In genomic region chr18:56389190-56389589, GRCh38 we compare ENCODE assay signal across 18 cellular contexts.
DNase-seq lines count a peak whose midpoint lies in the region; ATAC-seq, FAIRE-seq and TF ChIP-seq lines count a peak whose summit lies in the region.
"Had no signal": no experiment of that assay in that cellular context is flagged by ENCODE, and none has a peak within 500 bp of the region (broad histone marks: within the 10 kb centered on the region; RNA-seq: fewer than 3 reads in every experiment).

No MANE protein-coding gene starts in this region.

- no peaks in the 10 kb centered on the region for H3K27me3 Mint-ChIP-seq in neural progenitor cell (ENCODE audit: insufficient read depth, low read depth)
- H3K27me3 Mint-ChIP-seq: B cell; CD4-positive, CD25-positive, alpha-beta regulatory T cell had no signal

- no peaks in the 10 kb centered on the region for H3K79me2 ChIP-seq in H1 (ENCODE audit: control insufficient read depth in 1 of 2, insufficient read depth in 2 of 2, low read length in 2 of 2)
- H3K79me2 ChIP-seq in neural progenitor cell (ENCODE audit: low read depth) = no peaks in the 10 kb centered on the region

- no peak overlapping the region for H2BK12ac ChIP-seq in H1 (ENCODE audit: low read depth, low read length)

- H3K23ac ChIP-seq in H1 (ENCODE audit: insufficient read length) = no peak overlapping the region

- H4K8ac ChIP-seq in H1 (ENCODE audit: extremely low read depth, insufficient read depth, low read length) = no peak overlapping the region

- no peak overlapping the region for H2BK20ac ChIP-seq in H1 (ENCODE audit: low read length)

- no peaks in the 10 kb centered on the region for H3K36me3 Mint-ChIP-seq in neural progenitor cell
- H3K36me3 Mint-ChIP-seq: CD4-positive, CD25-positive, alpha-beta regulatory T cell had no signal

- no peak overlapping the region for H3K18ac ChIP-seq in H1 (ENCODE audit: extremely low read depth, low read length)

- H3K9ac ChIP-seq in H1 (replicated peaks in 1 of 4; ENCODE audit: extremely low read depth in 1 of 4, low read depth in 3 of 4, low read length in 3 of 4) (no peak overlapping the region), neural progenitor cell (no peak overlapping the region)

- POLR2A ChIA-PET in H1 (lab: Charles Lee; ENCODE audit: partially characterized antibody) = no interaction called here

- CTCF ChIA-PET in H1 (lab: Charles Lee; ENCODE audit: partially characterized antibody) = no interaction called here

- no peak overlapping the region for H4K5ac ChIP-seq in H1 (ENCODE audit: insufficient read length, low read depth, low read length)

- H2AK5ac ChIP-seq in H1 (ENCODE audit: low read depth, low read length) = no peak overlapping the region

- no peak for TF ChIP-seq POLR2A in H1 (IDR thresholded peaks at IDR 0.05; ENCODE audit: control extremely low read depth in 1 of 2, low read depth in 2 of 2, low read length in 2 of 2)

- H3K4me1 ChIP-seq in H1 (replicated peaks in 1 of 4; ENCODE audit: control insufficient read depth in 3 of 4, insufficient read depth in 4 of 4, low read length in 3 of 4) = no peaks in the 10 kb centered on the region
- H3K4me1 ChIP-seq in neural progenitor cell = no peaks in the 10 kb centered on the region
- H3K4me1 ChIP-seq: Caco-2 had no signal

- ATAC-seq in HG03442 (IDR thresholded peaks at IDR 0.05; ENCODE audit: unreplicated experiment) = no peak
- ATAC-seq in stimulated activated naive CD8-positive, alpha-beta T cell treated with anti-CD3 and anti-CD28 coated beads, Interleukin-15, Interleukin-2, amounts not matched to agents 100 U/mL and 50 U/mL, for 24 hours = no peak

- peak in 2 of 3 experiments; percentile 7 to 9; a peak in 2 of 4 replicates for TF ChIP-seq CTCF in H1 (IDR thresholded peaks at IDR 0.05; ENCODE audit: control extremely low read depth in 1 of 3, insufficient read depth in 1 of 3, low read depth in 1 of 3, low read length in 3 of 3)
- peak; percentile 17 for TF ChIP-seq CTCF in neural progenitor cell (IDR thresholded peaks at IDR 0.05)

- no peak overlapping the region for H3K4me3 Mint-ChIP-seq in neural progenitor cell
- H3K4me3 Mint-ChIP-seq: B cell; CD4-positive, CD25-positive, alpha-beta regulatory T cell had no signal

- H2AFZ ChIP-seq in H1 (ENCODE audit: low read length) = peak overlapping the region; percentile 21; the same call in 1 of the 2 replicates
- H2AFZ ChIP-seq in neural progenitor cell (replicated peaks) = no peak overlapping the region

- H3K27ac Mint-ChIP-seq in neural progenitor cell = no peak overlapping the region
- H3K27ac Mint-ChIP-seq: B cell had no signal

- H4K20me1 ChIP-seq in H1 (replicated peaks in 1 of 2; ENCODE audit: control insufficient read depth in 1 of 2, insufficient read depth in 2 of 2, low read length in 2 of 2) (no peaks in the 10 kb centered on the region), neural progenitor cell (ENCODE audit: low read depth) (no peaks in the 10 kb centered on the region)

- no peak overlapping the region for H2BK5ac ChIP-seq in H1 (ENCODE audit: low read depth, low read length)

- H3K4me3 ChIP-seq in H1 (ENCODE audit: extremely low read depth in 1 of 4, insufficient read depth in 2 of 4, low read depth in 3 of 4, low read length in 4 of 4) = no peak overlapping the region
- no peak overlapping the region for H3K4me3 ChIP-seq in neural progenitor cell

- H3K4ac ChIP-seq in H1 (replicated peaks; ENCODE audit: insufficient read length, low read depth, low read length) = no peak overlapping the region

- no peak overlapping the region for H4K91ac ChIP-seq in H1 (replicated peaks; ENCODE audit: insufficient read length, low read length)

- peak; percentile 29 to 47; a peak in 3 of 4 replicates for TF ChIP-seq RAD21 in H1 (IDR thresholded peaks at IDR 0.05 in 1 of 2, conservative IDR thresholded peaks at IDR 0.05 in 1 of 2; ENCODE audit: low read depth in 2 of 2, low read length in 2 of 2)

- H3K36me3 ChIP-seq in H1 (ENCODE audit: control insufficient read depth in 2 of 4, insufficient read depth in 4 of 4, low read length in 3 of 4) = no peaks in the 10 kb centered on the region
- H3K36me3 ChIP-seq in neural progenitor cell = no peaks in the 10 kb centered on the region

- H2BK15ac ChIP-seq in H1 (ENCODE audit: low read length) = no peak overlapping the region

- no peak overlapping the region for H3K4me2 ChIP-seq in H1 (ENCODE audit: insufficient read depth in 1 of 2, low read depth in 2 of 2, low read length in 2 of 2)
- no peak overlapping the region for H3K4me2 ChIP-seq in neural progenitor cell

- DNase-seq in Ammon's horn (ENCODE audit: low spot score) (peak; percentile 35), NCI-H446 treated with DMSO at 0.1 percent for 48 hours (lab: John Stamatoyannopoulos, UW) (peak; percentile 41), H1 (ENCODE audit: low read depth in 1 of 2, low spot score in 2 of 2) (no peak), neural progenitor cell (ENCODE audit: low spot score) (peak; percentile 6), NCI-H1694 (lab: John Stamatoyannopoulos, UW) (no peak)
- DNase-seq in stimulated activated CD4-positive, alpha-beta T cell treated with anti-CD3 and anti-CD28 coated beads, Interleukin-4, amount 100 ng/mL, for 1 hour = no peak
- DNase-seq in stimulated activated naive CD8-positive, alpha-beta T cell treated with anti-CD3 and anti-CD28 coated beads, Interleukin-15, Interleukin-2, amounts not matched to agents 100 U/mL and 50 U/mL, for 24 hours = no peak
- DNase-seq: Caco-2; CD4-positive, CD25-positive, alpha-beta regulatory T cell; DMS153; GOT3; NCI-H1048; NCI-H146; NCI-H524; RPMI8226; SIG-M5 had no signal

- H3K9me3 ChIP-seq in H1 (ENCODE audit: insufficient read depth in 2 of 2, low read depth in 1 of 2, low read length in 1 of 2) (no peaks in the 10 kb centered on the region), neural progenitor cell (ENCODE audit: low read depth) (no peaks in the 10 kb centered on the region)
- H3K9me3 ChIP-seq: Caco-2 had no signal

- H3K9me3 Mint-ChIP-seq in neural progenitor cell = no peaks in the 10 kb centered on the region

- H3K14ac ChIP-seq in H1 (ENCODE audit: insufficient read length) = no peak overlapping the region

- no peak for FAIRE-seq in H1 (lab: Jason Lieb, UNC)

- no peaks in the 10 kb centered on the region for H3K27me3 ChIP-seq in H1 (replicated peaks in 1 of 4; ENCODE audit: control insufficient read depth in 3 of 4, extremely low read depth in 1 of 4, insufficient read depth in 3 of 4, low read length in 3 of 4)
- H3K27me3 ChIP-seq in neural progenitor cell = no peaks in the 10 kb centered on the region

- H3K4me1 Mint-ChIP-seq in neural progenitor cell = no peaks in the 10 kb centered on the region
- H3K4me1 Mint-ChIP-seq: B cell; CD4-positive, CD25-positive, alpha-beta regulatory T cell had no signal

- no peaks in the 10 kb centered on the region for H3K79me1 ChIP-seq in H1 (ENCODE audit: low read depth, low read length)

- no peaks in the 10 kb centered on the region for H3K23me2 ChIP-seq in H1 (ENCODE audit: low read depth, low read length)

- no peak overlapping the region for H3K27ac ChIP-seq in H1 (ENCODE audit: low read depth, low read length)
- no peak overlapping the region for H3K27ac ChIP-seq in neural progenitor cell

- H2BK120ac ChIP-seq in H1 (replicated peaks; ENCODE audit: low read depth, low read length) = no peak overlapping the region

- H3F3A ChIP-seq in neural progenitor cell (ENCODE audit: low read depth) = no peaks in the 10 kb centered on the region

- WGBS in H1 (ENCODE audit: extremely low coverage in 1 of 2, insufficient coverage in 1 of 2, insufficient read length in 1 of 2, insufficient replicate concordance in 2 of 2, low coverage in 1 of 2, low lambda C conversion rate in 2 of 2, missing lambda C conversion rate in 1 of 2), 2 experiments = 94% methylated on average over 8 of the region's 8 CpGs; no CpG with 5 or more reads in 1 of the 2 experiments

- no peak overlapping the region for H3K56ac ChIP-seq in H1 (replicated peaks; ENCODE audit: insufficient read length, low read depth, low read length)

- TF ChIP-seq EP300 in H1 (IDR thresholded peaks at IDR 0.05; ENCODE audit: borderline replicate concordance in 1 of 2, low read depth in 2 of 2, low read length in 2 of 2) = no peak

TF ChIP-seq in H1, 55 proteins besides CTCF, POLR2A, EP300 and RAD21:
- TF ChIP-seq CTBP2 (IDR thresholded peaks at IDR 0.05; ENCODE audit: borderline replicate concordance, insufficient read depth, insufficient read length, low read length) (no peak), NRF1 (IDR thresholded peaks at IDR 0.05; ENCODE audit: low read depth, low read length) (no peak), POU5F1 (IDR thresholded peaks at IDR 0.05; ENCODE audit: low read depth, low read length) (no peak), KDM4A (IDR thresholded peaks at IDR 0.05; ENCODE audit: low read depth, low read length, severe bottlenecking) (no peak), YY1 (IDR thresholded peaks at IDR 0.05; ENCODE audit: low read depth, low read length) (no peak), SP1 (IDR thresholded peaks at IDR 0.05; ENCODE audit: low read depth, low read length) (no peak), HDAC2 (IDR thresholded peaks at IDR 0.05; ENCODE audit: borderline replicate concordance in 1 of 2, low read depth in 2 of 2, low read length in 2 of 2) (no peak), SIRT6 (IDR thresholded peaks at IDR 0.05; ENCODE audit: low read length) (no peak)
TF ChIP-seq in H1: peak in this region for 0.

Comparison
In these comparisons a context has a peak if more than half of its experiments do, and no peak if none do; other contexts are left out.
1. DNase-seq: peak in Ammon's horn (single experiment), NCI-H446 treated with DMSO at 0.1 percent for 48 hours (single experiment) and neural progenitor cell (single experiment); none in H1 (0 of 2), NCI-H1694 (single experiment), stimulated activated CD4-positive, alpha-beta T cell treated with anti-CD3 and anti-CD28 coated beads, Interleukin-4, amount 100 ng/mL, for 1 hour (single experiment) and stimulated activated naive CD8-positive, alpha-beta T cell treated with anti-CD3 and anti-CD28 coated beads, Interleukin-15, Interleukin-2, amounts not matched to agents 100 U/mL and 50 U/mL, for 24 hours (single experiment).